In the genomic region with DNA sequence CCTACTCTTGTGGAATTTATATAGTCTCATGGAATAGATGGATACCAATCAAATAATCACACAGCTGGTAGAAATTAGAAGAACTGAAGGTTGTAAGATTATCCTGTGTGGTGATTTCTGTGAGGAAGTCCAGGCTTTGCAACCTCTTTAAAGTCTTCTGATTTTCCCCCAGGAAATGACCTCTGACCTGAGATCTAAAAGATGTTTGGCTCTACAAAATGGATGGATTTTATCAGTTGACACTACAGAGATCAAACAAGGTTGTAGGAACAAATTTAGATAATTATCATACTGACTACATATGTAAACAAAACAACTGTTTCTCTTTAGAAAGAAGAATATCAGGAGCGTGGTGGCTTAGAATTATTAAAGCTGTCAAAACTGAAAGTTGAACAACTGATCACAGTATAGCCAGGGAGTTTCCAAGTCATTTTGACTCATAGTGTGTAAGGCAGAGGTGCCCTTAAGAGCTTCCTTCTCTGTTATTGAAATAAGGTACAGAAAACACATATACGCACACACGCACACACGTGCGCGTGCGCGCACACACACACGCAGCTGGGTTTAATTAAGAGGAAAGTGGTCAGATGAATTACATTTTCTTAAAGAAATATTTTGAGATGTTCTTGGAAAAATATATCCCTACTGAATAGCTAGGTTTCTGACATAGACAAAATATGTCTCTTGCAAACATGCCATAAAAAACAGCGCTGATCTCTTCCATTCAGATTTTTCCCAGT, we compare ENCODE assay signal across 1 cellular context.
TF ChIP-seq lines count a peak whose summit lies in the region.

No MANE protein-coding gene starts in this region.

TF ChIP-seq in SK-N-SH treated with all-trans-retinoic acid at 6 μM for 48 hours, 23 proteins besides CTCF, POLR2A, EP300 and RAD21 (continued from another document):
- TF ChIP-seq, protein P1, sequence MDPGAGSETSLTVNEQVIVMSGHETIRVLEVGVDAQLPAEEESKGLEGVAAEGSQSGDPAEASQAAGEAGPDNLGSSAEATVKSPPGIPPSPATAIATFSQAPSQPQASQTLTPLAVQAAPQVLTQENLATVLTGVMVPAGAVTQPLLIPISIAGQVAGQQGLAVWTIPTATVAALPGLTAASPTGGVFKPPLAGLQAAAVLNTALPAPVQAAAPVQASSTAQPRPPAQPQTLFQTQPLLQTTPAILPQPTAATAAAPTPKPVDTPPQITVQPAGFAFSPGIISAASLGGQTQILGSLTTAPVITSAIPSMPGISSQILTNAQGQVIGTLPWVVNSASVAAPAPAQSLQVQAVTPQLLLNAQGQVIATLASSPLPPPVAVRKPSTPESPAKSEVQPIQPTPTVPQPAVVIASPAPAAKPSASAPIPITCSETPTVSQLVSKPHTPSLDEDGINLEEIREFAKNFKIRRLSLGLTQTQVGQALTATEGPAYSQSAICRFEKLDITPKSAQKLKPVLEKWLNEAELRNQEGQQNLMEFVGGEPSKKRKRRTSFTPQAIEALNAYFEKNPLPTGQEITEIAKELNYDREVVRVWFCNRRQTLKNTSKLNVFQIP (CRISPR knock-in tag; IDR thresholded peaks at IDR 0.05; ENCODE audit: borderline replicate concordance, low read depth), result no peak
- TF ChIP-seq ESRRG (CRISPR knock-in tag; IDR thresholded peaks at IDR 0.05) (no peak), ZFP30 (CRISPR knock-in tag; IDR thresholded peaks at IDR 0.05) (no peak), CSDC2 (CRISPR knock-in tag; IDR thresholded peaks at IDR 0.05) (no peak), ZNF565 (CRISPR knock-in tag; conservative IDR thresholded peaks at IDR 0.05; ENCODE audit: low read depth) (no peak), ISL1 (CRISPR knock-in tag; IDR thresholded peaks at IDR 0.05) (no peak)
